ENCODE assay signal across 8 cellular contexts in the genomic region with DNA sequence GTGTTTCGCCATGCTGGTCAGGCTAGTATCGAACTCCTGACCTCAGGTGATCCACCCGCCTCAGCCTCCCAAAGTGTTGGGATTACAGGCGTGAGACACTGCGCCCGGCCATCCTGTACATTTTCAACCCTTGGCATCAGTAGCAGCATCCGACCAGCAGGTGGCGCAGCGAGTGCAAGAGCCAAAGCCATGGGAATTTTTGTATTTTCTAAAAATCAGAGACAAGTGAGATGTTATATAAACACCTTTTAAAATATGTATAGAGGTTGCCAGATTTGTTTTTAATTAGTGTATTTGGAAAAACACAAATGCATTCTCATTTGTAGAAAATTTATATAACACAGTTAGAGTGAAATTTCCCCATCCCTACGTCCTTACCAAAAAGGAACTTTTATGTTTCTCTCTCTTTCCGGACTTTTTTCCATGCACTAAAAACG. TPM values are rescaled to one million over a fixed set of nuclear protein-coding genes. Genes with fewer than 3 reads are reported as not detected.
DNase-seq lines count a peak whose midpoint lies in the region; ATAC-seq lines count a peak whose summit lies in the region.

No MANE protein-coding gene starts in this region.

- H3K9ac ChIP-seq in NT2/D1 (ENCODE audit: insufficient read length, low read depth) = no peak overlapping the region

- no peaks in the 10 kb centered on the region for H3K4me1 ChIP-seq in NT2/D1 (ENCODE audit: insufficient read depth, insufficient read length)
- no peaks in the 10 kb centered on the region for H3K4me1 ChIP-seq in naive thymus-derived CD4-positive, alpha-beta T cell (ENCODE audit: control insufficient read depth in 2 of 2, insufficient read depth in 2 of 2, low read length in 2 of 2)

- H3K27me3 Mint-ChIP-seq in naive thymus-derived CD4-positive, alpha-beta T cell = peaks cover 32 to 47% (median 37%) of the 10 kb centered on the region in 5 donors

- peak; percentile 7 for DNase-seq in DMS 273 treated with DMSO at 0.1 percent for 48 hours (lab: John Stamatoyannopoulos, UW)
- peak; percentile 51 for DNase-seq in NT2/D1 (ENCODE audit: low read depth, low spot score)
- DNase-seq in activated CD8-positive, alpha-beta memory T cell treated with anti-CD3 and anti-CD28 coated beads, Interleukin-2, amount 50 U/mL, for 24 hours (ENCODE audit: extremely low read depth) = peak; percentile 50
- DNase-seq in epithelial cell of prostate (ENCODE audit: low read depth, low spot score) = no peak
- peak; percentile 33 to 77 (median 65) for DNase-seq in naive thymus-derived CD4-positive, alpha-beta T cell
- peak; percentile 33 to 49 for DNase-seq in stimulated activated CD8-positive, alpha-beta memory T cell treated with anti-CD3 and anti-CD28 coated beads, Interleukin-7, amount 100 ng/mL, for 48 hours (ENCODE audit: extremely low read depth in 1 of 2, low read depth in 1 of 2)

- H3K4me3 Mint-ChIP-seq in naive thymus-derived CD4-positive, alpha-beta T cell = no peak overlapping the region

- H3K4me1 Mint-ChIP-seq in naive thymus-derived CD4-positive, alpha-beta T cell = peaks cover 0 to 15% (median 0%) of the 10 kb centered on the region in 7 donors

- POLR2A ChIA-PET in naive thymus-derived CD4-positive, alpha-beta T cell (lab: Charles Lee) = no interaction called here

- H3K36me3 ChIP-seq in NT2/D1 (ENCODE audit: insufficient read depth, insufficient read length, low read length) = no peaks in the 10 kb centered on the region
- H3K36me3 ChIP-seq in naive thymus-derived CD4-positive, alpha-beta T cell (ENCODE audit: control insufficient read depth in 2 of 3, insufficient read depth in 3 of 3, low read length in 3 of 3) = no peaks in the 10 kb centered on the region

- ATAC-seq in HG03064 (IDR thresholded peaks at IDR 0.05; ENCODE audit: low read depth, unreplicated experiment) (peak; percentile 52), GM18873 (IDR thresholded peaks at IDR 0.05; ENCODE audit: low FRiP score, unreplicated experiment) (no peak)
- peak; percentile 65 for ATAC-seq in naive thymus-derived CD4-positive, alpha-beta T cell

- intact Hi-C loops in naive thymus-derived CD4-positive, alpha-beta T cell (cut with micrococcal nuclease) = loop anchor here (1.0 to 5.0 kb wide), 6 partner anchors 17 to 651 kb away; a partner anchor contains a TSS

- H3K9me3 Mint-ChIP-seq in naive thymus-derived CD4-positive, alpha-beta T cell = no peaks in the 10 kb centered on the region

- no peaks in the 10 kb centered on the region for H3K27me3 ChIP-seq in NT2/D1 (ENCODE audit: insufficient read depth, insufficient read length)
- H3K27me3 ChIP-seq in naive thymus-derived CD4-positive, alpha-beta T cell (ENCODE audit: control insufficient read depth in 2 of 2, insufficient read depth in 2 of 2, low read length in 2 of 2) = no peaks in the 10 kb centered on the region

- H3K4me3 ChIP-seq in NT2/D1 (ENCODE audit: insufficient read length, low read depth) = no peak overlapping the region
- H3K4me3 ChIP-seq in naive thymus-derived CD4-positive, alpha-beta T cell (ENCODE audit: low read length) = no peak overlapping the region

- no peaks in the 10 kb centered on the region for H3K9me3 ChIP-seq in NT2/D1 (ENCODE audit: insufficient read depth, low read length)
- H3K9me3 ChIP-seq in naive thymus-derived CD4-positive, alpha-beta T cell (ENCODE audit: control insufficient read depth in 2 of 3, low read length in 3 of 3) = no peaks in the 10 kb centered on the region

- peak overlapping the region; percentile 38 for H3K27ac ChIP-seq in epithelial cell of prostate
- no peak overlapping the region for H3K27ac ChIP-seq in naive thymus-derived CD4-positive, alpha-beta T cell (ENCODE audit: low read depth, low read length)

- no peaks in the 10 kb centered on the region for H3K36me3 Mint-ChIP-seq in naive thymus-derived CD4-positive, alpha-beta T cell

- CTCF ChIA-PET in naive thymus-derived CD4-positive, alpha-beta T cell (lab: Charles Lee) = interaction anchor here (0.6 to 4.6 kb wide), 6 partner anchors 9 to 204 kb away, joined by 3 to 31 read pairs (median 3); no protein-coding TSS in a partner anchor

- peak overlapping the region in 1 of 9 donors; percentile 17 for H3K27ac Mint-ChIP-seq in naive thymus-derived CD4-positive, alpha-beta T cell

RNA-seq across cellular contexts. Expression of a gene that starts 36.8 kb away (rescaled TPM):
- not detected for total RNA-seq in naive thymus-derived CD4-positive, alpha-beta T cell
- polyA plus RNA-seq in naive thymus-derived CD4-positive, alpha-beta T cell = not detected

RNA-seq across cellular contexts. Expression of a gene that starts 52.4 kb away (rescaled TPM):
- 10 to 100 TPM; 10.5 to 23.3 (median 13.8) TPM for total RNA-seq in naive thymus-derived CD4-positive, alpha-beta T cell
- polyA plus RNA-seq in naive thymus-derived CD4-positive, alpha-beta T cell = 10 to 100 TPM; 27.6 to 31.8 TPM
